Comparison of ENCODE assay signal across 1 cellular context in genomic region chr2:85737481-85737880, GRCh38.
TF ChIP-seq lines count a peak whose summit lies in the region.

No MANE protein-coding gene starts in this region.

TF ChIP-seq in K562, 482 proteins besides CTCF, POLR2A, EP300 and RAD21 (continued from another document):
- no peak for TF ChIP-seq ZNF75A (CRISPR knock-in tag; IDR thresholded peaks at IDR 0.05)
- TF ChIP-seq MGA (IDR thresholded peaks at IDR 0.05): 0 out of 2 replicates have a peak, but pooled peaks have one; percentile 9
- TF ChIP-seq HNRNPL (IDR thresholded peaks at IDR 0.05; ENCODE audit: low read depth, low read length): no peak
- peak; percentile 43; the same call in 1 of the 2 replicates for TF ChIP-seq C11orf30 (IDR thresholded peaks at IDR 0.05; ENCODE audit: low read depth)
- peak; percentile 52; the same call in 1 of the 2 replicates for TF ChIP-seq RAD51 (IDR thresholded peaks at IDR 0.05; ENCODE audit: borderline replicate concordance, low read depth)
- TF ChIP-seq NFYB (IDR thresholded peaks at IDR 0.05; ENCODE audit: extremely low read depth, insufficient read length): peak; percentile 27
- TF ChIP-seq ZNF354B (CRISPR knock-in tag; IDR thresholded peaks at IDR 0.05): no peak
- peak; percentile 41; the same call in 1 of the 2 replicates for TF ChIP-seq ZNF316 (IDR thresholded peaks at IDR 0.05)
- no peak for TF ChIP-seq CCAR2 (IDR thresholded peaks at IDR 0.05; ENCODE audit: low read depth, low read length)
- no peak for TF ChIP-seq SMARCE1 (IDR thresholded peaks at IDR 0.05)
- TF ChIP-seq MAFG (tag; conservative IDR thresholded peaks at IDR 0.05): peak; percentile 53
- TF ChIP-seq CREB3 (tag; conservative IDR thresholded peaks at IDR 0.05; ENCODE audit: low read depth): no peak
- peak; percentile 41; the same call in 1 of the 2 replicates for TF ChIP-seq L3MBTL2 (IDR thresholded peaks at IDR 0.05)
- no peak for TF ChIP-seq ZNF23 (CRISPR knock-in tag; IDR thresholded peaks at IDR 0.05)
- TF ChIP-seq HMGXB4 (CRISPR knock-in tag; IDR thresholded peaks at IDR 0.05): no peak
- no peak for TF ChIP-seq ZNF277 (CRISPR knock-in tag; IDR thresholded peaks at IDR 0.05; ENCODE audit: borderline replicate concordance)
- no peak for TF ChIP-seq KLF16 (IDR thresholded peaks at IDR 0.05)
- no peak for TF ChIP-seq STAT5A (IDR thresholded peaks at IDR 0.05; ENCODE audit: borderline replicate concordance, low read length)
- peak; percentile 64 for TF ChIP-seq USF1 (CRISPR knock-in tag; IDR thresholded peaks at IDR 0.05)
- peak; percentile 54 for TF ChIP-seq USF2 (CRISPR knock-in tag; IDR thresholded peaks at IDR 0.05)
- TF ChIP-seq CBX2 (IDR thresholded peaks at IDR 0.05; ENCODE audit: insufficient read depth, low read length, poor library complexity, severe bottlenecking): no peak
